Comparison of ENCODE assay signal across 15 cellular contexts in genomic region chr17:65588194-65588808, GRCh38. TPM values are rescaled to one million over a fixed set of nuclear protein-coding genes. Genes with fewer than 3 reads are reported as not detected.
A peak's percentile ranks its signal among the peaks of the same experiment; 100 is the strongest.
DNase-seq lines count a peak whose midpoint lies in the region; ATAC-seq and TF ChIP-seq lines count a peak whose summit lies in the region.
"Had no signal": no experiment of that assay in that cellular context is flagged by ENCODE, and none has a peak within 500 bp of the region (broad histone marks: within the 10 kb centered on the region; RNA-seq: fewer than 3 reads in every experiment).

No MANE protein-coding gene starts in this region.

- H3K4me1 ChIP-seq in HCT116 (ENCODE audit: control insufficient read depth in 1 of 2, insufficient read depth in 2 of 2, low read length in 2 of 2) (peaks cover 26 to 39% of the 10 kb centered on the region in 2 experiments), PC-3 (ENCODE audit: insufficient read depth, low read length) (peaks cover 19% of the 10 kb centered on the region), mammary epithelial cell (ENCODE audit: insufficient read depth, low read length) (no peaks in the 10 kb centered on the region)

- H3K9me3 Mint-ChIP-seq in activated T-helper 17 cell treated with anti-CD3 and anti-CD28 coated beads, Interleukin-2, amount 50 U/mL, for 72 hours = no peaks in the 10 kb centered on the region
- H3K9me3 Mint-ChIP-seq: activated naive CD4-positive, alpha-beta T cell treated with anti-CD3 and anti-CD28 coated beads for 36 hours had no signal

- TF ChIP-seq POLR2A in HCT116 (IDR thresholded peaks at IDR 0.05; ENCODE audit: borderline replicate concordance, extremely low read depth, insufficient read depth, insufficient read length) = no peak

- H3K36me3 ChIP-seq in HCT116 (ENCODE audit: control insufficient read depth in 1 of 2, insufficient read depth in 2 of 2, low read length in 2 of 2) = no peaks in the 10 kb centered on the region
- no peaks in the 10 kb centered on the region for H3K36me3 ChIP-seq in PC-3 (ENCODE audit: low read depth, low read length)
- H3K36me3 ChIP-seq in mammary epithelial cell (ENCODE audit: insufficient read depth, low read length) = no peaks in the 10 kb centered on the region

- no peaks in the 10 kb centered on the region for H3K79me2 ChIP-seq in HCT116 (ENCODE audit: insufficient read depth, low read length)
- H3K79me2 ChIP-seq in PC-3 (ENCODE audit: low read length) = no peaks in the 10 kb centered on the region
- no peaks in the 10 kb centered on the region for H3K79me2 ChIP-seq in mammary epithelial cell (ENCODE audit: insufficient read depth, low read length)

- H3K9me2 ChIP-seq in HCT116 (ENCODE audit: insufficient read depth) (no peaks in the 10 kb centered on the region), PC-3 (replicated peaks; ENCODE audit: low read length) (no peaks in the 10 kb centered on the region)

- ATAC-seq in HCT116 (peak; percentile 91), PC-3 (no peak; the same call in 1 of the 2 replicates)
- ATAC-seq in activated T-helper 17 cell treated with anti-CD3 and anti-CD28 coated beads, Interleukin-2, amount 50 U/mL, for 72 hours (replicated peaks) = no peak

- H3K9ac ChIP-seq in HCT116 (ENCODE audit: low read length) = no peak overlapping the region
- no peak overlapping the region for H3K9ac ChIP-seq in PC-3 (ENCODE audit: low read length)
- no peak overlapping the region for H3K9ac ChIP-seq in mammary epithelial cell (ENCODE audit: insufficient read depth, low read length)

- 86% methylated on average over 9 of the region's 9 CpGs for WGBS in mammary epithelial cell (ENCODE audit: low coverage, missing lambda C conversion rate)

- DNase-seq in HCT116 (ENCODE audit: low read depth, low spot score) (peak; percentile 68), PC-3 (peak; percentile 49), islet precursor cell (peak; percentile 68), mammary epithelial cell (no peak)
- DNase-seq in activated CD4-positive, alpha-beta T cell treated with anti-CD3 and anti-CD28 coated beads for 4 hours = no peak
- no peak for DNase-seq in stimulated activated CD4-positive, alpha-beta T cell treated with anti-CD3 and anti-CD28 coated beads, Interleukin-2, amount 100 ng/mL, for 24 hours
- DNase-seq: activated CD4-positive, alpha-beta T cell treated with anti-CD3 and anti-CD28 coated beads for 48 hours; activated naive CD4-positive, alpha-beta T cell treated with anti-CD3 and anti-CD28 coated beads for 36 hours; midbrain; NCI-H2171 had no signal

- H3K4me3 Mint-ChIP-seq in activated T-helper 17 cell treated with anti-CD3 and anti-CD28 coated beads, Interleukin-2, amount 50 U/mL, for 72 hours = no peak overlapping the region
- H3K4me3 Mint-ChIP-seq: activated naive CD4-positive, alpha-beta T cell treated with anti-CD3 and anti-CD28 coated beads for 36 hours; B cell had no signal

- H3K9me3 ChIP-seq in HCT116 (ENCODE audit: control insufficient read depth in 1 of 2, insufficient read depth in 1 of 2, low read depth in 1 of 2, low read length in 2 of 2) (no peaks in the 10 kb centered on the region), PC-3 (ENCODE audit: low read length) (no peaks in the 10 kb centered on the region), mammary epithelial cell (replicated peaks; ENCODE audit: insufficient read depth, low read length) (peaks cover 7% of the 10 kb centered on the region)

- H2AFZ ChIP-seq in HCT116 (ENCODE audit: low read depth, low read length, poor library complexity, severe bottlenecking) (peak overlapping the region; percentile 27), PC-3 (ENCODE audit: low read length) (no peak overlapping the region), mammary epithelial cell (ENCODE audit: low read depth, low read length) (no peak overlapping the region)

- TF ChIP-seq CTCF in 22Rv1 (IDR thresholded peaks at IDR 0.05) (peak; percentile 24), HCT116 (IDR thresholded peaks at IDR 0.05 in 2 of 3, conservative IDR thresholded peaks at IDR 0.05 in 1 of 3; ENCODE audit: borderline replicate concordance in 1 of 3, insufficient read depth in 1 of 3, low read depth in 2 of 3, low read length in 2 of 3) (peak; percentile 7 to 71 (median 67); a peak in 5 of 6 replicates), PC-3 (conservative IDR thresholded peaks at IDR 0.05; ENCODE audit: low read depth, low read length) (peak; percentile 45; the same call in 1 of the 2 replicates), mammary epithelial cell (conservative IDR thresholded peaks at IDR 0.05 in 1 of 2, IDR thresholded peaks at IDR 0.05 in 1 of 2; ENCODE audit: extremely low read depth in 1 of 2, insufficient read depth in 1 of 2, low read depth in 1 of 2, low read length in 2 of 2) (no peak)

- no peak overlapping the region for H3K27ac Mint-ChIP-seq in activated T-helper 17 cell treated with anti-CD3 and anti-CD28 coated beads, Interleukin-2, amount 50 U/mL, for 72 hours
- H3K27ac Mint-ChIP-seq: activated naive CD4-positive, alpha-beta T cell treated with anti-CD3 and anti-CD28 coated beads for 36 hours; B cell had no signal

- in situ Hi-C loops in mammary epithelial cell (cut with MboI; ENCODE audit: low sequenced_read_pairs in 2 of 2) = no loop called here

- no peaks in the 10 kb centered on the region for H4K20me1 ChIP-seq in HCT116 (ENCODE audit: insufficient read depth)
- no peaks in the 10 kb centered on the region for H4K20me1 ChIP-seq in PC-3 (ENCODE audit: low read length)
- no peaks in the 10 kb centered on the region for H4K20me1 ChIP-seq in mammary epithelial cell (ENCODE audit: insufficient read depth, low read length)

- POLR2A ChIA-PET in HCT116 (lab: Charles Lee) = no interaction called here
- POLR2A ChIA-PET in PC-3 (lab: Charles Lee; ENCODE audit: unreplicated experiment) = interaction anchor here (0.6 kb wide), 1 partner anchor 10 kb away, joined by 3 read pairs; no protein-coding TSS in a partner anchor

- no peaks in the 10 kb centered on the region for H3F3A ChIP-seq in PC-3 (ENCODE audit: low read length, unreplicated experiment)

- BruUV-seq in HCT116 (replicated peaks; lab: Mats Ljungman, UMichigan) (no TSS peak), PC-3 (replicated peaks; lab: Mats Ljungman, UMichigan) (no TSS peak), mammary epithelial cell (replicated peaks; lab: Mats Ljungman, UMichigan) (no TSS peak)

- H3K27ac ChIP-seq in 22Rv1 (no peak overlapping the region), HCT116 (ENCODE audit: low read depth, low read length) (peak overlapping the region; percentile 17; the same call in 1 of the 2 replicates), PC-3 (ENCODE audit: low read length) (no peak overlapping the region), mammary epithelial cell (ENCODE audit: insufficient read depth, low read depth, low read length) (no peak overlapping the region)
- H3K27ac ChIP-seq: HL-60, SK-N-MC had no signal

- dilution Hi-C loops in mammary epithelial cell (cut with HindIII; ENCODE audit: low sequenced_read_pairs) = no loop called here

- no peak overlapping the region for H3K4me3 ChIP-seq in HCT116 (replicated peaks in 1 of 2; ENCODE audit: low read depth in 1 of 2, low read length in 2 of 2)
- no peak overlapping the region for H3K4me3 ChIP-seq in PC-3 (ENCODE audit: low read length)
- H3K4me3 ChIP-seq in mammary epithelial cell (replicated peaks in 1 of 3; ENCODE audit: insufficient read depth in 1 of 3, low read depth in 2 of 3, low read length in 3 of 3) = no peak overlapping the region
- H3K4me3 ChIP-seq: SK-N-MC had no signal

- RAD21 ChIA-PET in HCT116 (lab: Charles Lee; ENCODE audit: low non-redundant PET in 1 of 2, low total read pairs in 2 of 2, uncharacterized antibody in 2 of 2, unreplicated experiment in 2 of 2) = no interaction called here

- no peaks in the 10 kb centered on the region for H3K36me3 Mint-ChIP-seq in activated T-helper 17 cell treated with anti-CD3 and anti-CD28 coated beads, Interleukin-2, amount 50 U/mL, for 72 hours (ENCODE audit: low read depth)

- no peaks in the 10 kb centered on the region for H3K27me3 Mint-ChIP-seq in activated T-helper 17 cell treated with anti-CD3 and anti-CD28 coated beads, Interleukin-2, amount 50 U/mL, for 72 hours

- peak; percentile 39; the same call in 1 of the 2 replicates for TF ChIP-seq RAD21 in HCT116 (IDR thresholded peaks at IDR 0.05; ENCODE audit: low read depth)

- peaks cover 9% of the 10 kb centered on the region for H3K4me1 Mint-ChIP-seq in activated T-helper 17 cell treated with anti-CD3 and anti-CD28 coated beads, Interleukin-2, amount 50 U/mL, for 72 hours
- H3K4me1 Mint-ChIP-seq: B cell had no signal

- intact Hi-C loops in HCT116 (cut with micrococcal nuclease) = loop anchor here (10.0 kb wide), 1 partner anchor 196 kb away; no protein-coding TSS in a partner anchor
- intact Hi-C loops in PC-3 (cut with micrococcal nuclease) = no loop called here
- intact Hi-C loops in mammary epithelial cell (cut with micrococcal nuclease) = no loop called here

- H3K27me3 ChIP-seq in HCT116 (ENCODE audit: insufficient read depth, low read length) = no peaks in the 10 kb centered on the region
- H3K27me3 ChIP-seq in PC-3 (ENCODE audit: low read length) = no peaks in the 10 kb centered on the region
- H3K27me3 ChIP-seq in mammary epithelial cell (ENCODE audit: insufficient read depth, low read length) = no peaks in the 10 kb centered on the region

- CTCF ChIA-PET in HCT116 (lab: Charles Lee) = interaction anchor here (2.3 kb wide), 1 partner anchor 294 kb away, joined by 8 read pairs; no protein-coding TSS in a partner anchor
- CTCF ChIA-PET in PC-3 (lab: Charles Lee) = interaction anchor here (0.5 to 0.8 kb wide), 2 partner anchors 31 to 368 kb away, joined by 3 to 13 read pairs; no protein-coding TSS in a partner anchor
- CTCF ChIA-PET in mammary epithelial cell (lab: Charles Lee; ENCODE audit: low non-redundant PET) = no interaction called here

- H3K4me2 ChIP-seq in HCT116 (ENCODE audit: low read length) (peak overlapping the region; percentile 39), PC-3 (ENCODE audit: low read length) (no peak overlapping the region), mammary epithelial cell (ENCODE audit: insufficient read depth, low read depth, low read length) (no peak overlapping the region)

TF ChIP-seq in HCT116, 20 proteins besides CTCF, POLR2A, EP300 and RAD21 (continues in another document):
- TF ChIP-seq EZH2phosphoT487 (IDR thresholded peaks at IDR 0.05; ENCODE audit: borderline replicate concordance) = no peak
- TF ChIP-seq, protein P1, sequence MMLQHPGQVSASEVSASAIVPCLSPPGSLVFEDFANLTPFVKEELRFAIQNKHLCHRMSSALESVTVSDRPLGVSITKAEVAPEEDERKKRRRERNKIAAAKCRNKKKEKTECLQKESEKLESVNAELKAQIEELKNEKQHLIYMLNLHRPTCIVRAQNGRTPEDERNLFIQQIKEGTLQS (IDR thresholded peaks at IDR 0.05) = no peak

RNA-seq across cellular contexts. Expression of gene AXIN2, which starts 26.9 kb away (rescaled TPM):
- 7.1 TPM for total RNA-seq in HCT116 (2021; ENCODE audit: unreplicated experiment)
- 1.5 and 1.7 TPM in 2 replicates for polyA plus RNA-seq in HCT116 (2012)
- 2.0 and 2.6 TPM in 2 replicates for total RNA-seq in PC-3 (2014; rRNA removed)
- 1 to 10 TPM in 1 of 2 donors, under 1 TPM in 1; 0.71 to 1.5 TPM for total RNA-seq in activated T-helper 17 cell treated with anti-CD3 and anti-CD28 coated beads, Interleukin-2, amount 50 U/mL, for 72 hours
- under 1 TPM; 0.14 to 0.67 TPM for total RNA-seq in mammary epithelial cell
- 0.01 TPM for polyA plus RNA-seq in mammary epithelial cell
- polyA minus RNA-seq in mammary epithelial cell = not detected

Comparison
In these comparisons a context has a peak if more than half of its experiments do, and no peak if none do; other contexts are left out.
1. CTCF ChIP-seq: peak in 22Rv1 (single experiment), HCT116 (3 of 3) and PC-3 (single experiment); none in mammary epithelial cell (0 of 2).
2. DNase-seq: peak in HCT116 (single experiment), PC-3 (single experiment) and islet precursor cell (single experiment); none in activated CD4-positive, alpha-beta T cell treated with anti-CD3 and anti-CD28 coated beads for 4 hours (0 of 2), stimulated activated CD4-positive, alpha-beta T cell treated with anti-CD3 and anti-CD28 coated beads, Interleukin-2, amount 100 ng/mL, for 24 hours (0 of 2) and mammary epithelial cell (single experiment).